27 cellular contexts compared by ENCODE assay signal in genomic region chr7:116702046-116702445, GRCh38. TPM values are rescaled to one million over a fixed set of nuclear protein-coding genes. Genes with fewer than 3 reads are reported as not detected.
A peak's percentile ranks its signal among the peaks of the same experiment; 100 is the strongest.
DNase-seq lines count a peak whose midpoint lies in the region; ATAC-seq and TF ChIP-seq lines count a peak whose summit lies in the region.
"Had no signal": no experiment of that assay in that cellular context is flagged by ENCODE, and none has a peak within 500 bp of the region (broad histone marks: within the 10 kb centered on the region; RNA-seq: fewer than 3 reads in every experiment).

No MANE protein-coding gene starts in this region.

- no peak overlapping the region for H2AFZ ChIP-seq in HCT116 (ENCODE audit: low read depth, low read length, poor library complexity, severe bottlenecking)

- H3K9ac ChIP-seq in HCT116 (ENCODE audit: low read length): no peak overlapping the region
- H3K9ac ChIP-seq: KMS-11 had no signal

- intact Hi-C loops in HCT116 (cut with micrococcal nuclease) (no loop called here), gastrocnemius medialis (cut with DNase I; ENCODE audit: low total_unique reads) (no loop called here)
- intact Hi-C loops in activated T-helper 2 cell treated with anti-CD3 and anti-CD28 coated beads, Interferon-gamma antibody, Interleukin-2, Interleukin-4, amounts not matched to agents 10 μg/mL and 5 μg/mL and 100 μg/mL, durations not matched to agents 14 hours and 24 hours and 36 hours (cut with micrococcal nuclease): no loop called here
- intact Hi-C loops in activated CD8-positive, alpha-beta T cell treated with anti-CD3 and anti-CD28 coated beads for 36 hours (cut with micrococcal nuclease): no loop called here

- peaks cover 94 to 100% of the 10 kb centered on the region in 2 experiments for H3K4me1 ChIP-seq in HCT116 (ENCODE audit: control insufficient read depth in 1 of 2, insufficient read depth in 2 of 2, low read length in 2 of 2)
- H3K4me1 ChIP-seq in RWPE2 (ENCODE audit: insufficient read depth, poor library complexity, severe bottlenecking): peaks cover 63% of the 10 kb centered on the region
- H3K4me1 ChIP-seq in gastrocnemius medialis: peaks cover 66 to 89% of the 10 kb centered on the region in 2 donors
- H3K4me1 ChIP-seq: gastroesophageal sphincter had no signal

- H3K4me3 ChIP-seq in HCT116 (replicated peaks in 1 of 2; ENCODE audit: low read depth in 1 of 2, low read length in 2 of 2) (no peak overlapping the region), RWPE2 (ENCODE audit: severe bottlenecking) (no peak overlapping the region), epithelial cell of esophagus (ENCODE audit: low read length) (no peak overlapping the region), gastrocnemius medialis (no peak overlapping the region)
- H3K4me3 ChIP-seq: gastroesophageal sphincter, thoracic aorta had no signal

- H3K36me3 Mint-ChIP-seq in activated T-helper 2 cell treated with anti-CD3 and anti-CD28 coated beads, Interferon-gamma antibody, Interleukin-2, Interleukin-4, amounts not matched to agents 10 μg/mL and 5 μg/mL and 100 μg/mL, durations not matched to agents 14 hours and 24 hours and 36 hours (ENCODE audit: low read depth): no peaks in the 10 kb centered on the region
- no peaks in the 10 kb centered on the region for H3K36me3 Mint-ChIP-seq in activated CD8-positive, alpha-beta T cell treated with anti-CD3 and anti-CD28 coated beads for 36 hours (ENCODE audit: low read depth)
- H3K36me3 Mint-ChIP-seq: activated naive CD8-positive, alpha-beta T cell; CD8-positive, alpha-beta memory T cell had no signal

- RAD21 ChIA-PET in HCT116 (lab: Charles Lee; ENCODE audit: low non-redundant PET in 1 of 2, low total read pairs in 2 of 2, uncharacterized antibody in 2 of 2, unreplicated experiment in 2 of 2): no interaction called here

- CTCF ChIA-PET in HCT116 (lab: Charles Lee): no interaction called here
- CTCF ChIA-PET in activated CD8-positive, alpha-beta T cell treated with anti-CD3 and anti-CD28 coated beads for 36 hours (lab: Charles Lee): no interaction called here

- TF ChIP-seq POLR2A in HCT116 (IDR thresholded peaks at IDR 0.05; ENCODE audit: borderline replicate concordance, extremely low read depth, insufficient read depth, insufficient read length) (no peak), gastrocnemius medialis (IDR thresholded peaks at IDR 0.05) (no peak)

- H3K9me2 ChIP-seq in HCT116 (ENCODE audit: insufficient read depth): no peaks in the 10 kb centered on the region

- no peaks in the 10 kb centered on the region for H3K27me3 ChIP-seq in HCT116 (ENCODE audit: insufficient read depth, low read length)
- no peaks in the 10 kb centered on the region for H3K27me3 ChIP-seq in RWPE2 (ENCODE audit: insufficient read depth, poor library complexity, severe bottlenecking)
- H3K27me3 ChIP-seq in gastrocnemius medialis: no peaks in the 10 kb centered on the region
- H3K27me3 ChIP-seq: gastroesophageal sphincter had no signal

- H3K36me3 ChIP-seq in HCT116 (ENCODE audit: control insufficient read depth in 1 of 2, insufficient read depth in 2 of 2, low read length in 2 of 2) (peaks cover 7 to 37% of the 10 kb centered on the region in 2 experiments; a peak in 3 of 4 replicates), RWPE2 (ENCODE audit: low read depth) (peaks cover 83% of the 10 kb centered on the region), gastrocnemius medialis (no peaks in the 10 kb centered on the region)
- H3K36me3 ChIP-seq: gastroesophageal sphincter, thoracic aorta had no signal

- H3K9me3 ChIP-seq in HCT116 (ENCODE audit: control insufficient read depth in 1 of 2, insufficient read depth in 1 of 2, low read depth in 1 of 2, low read length in 2 of 2) (no peaks in the 10 kb centered on the region), RWPE2 (ENCODE audit: severe bottlenecking) (no peaks in the 10 kb centered on the region), gastrocnemius medialis (no peaks in the 10 kb centered on the region)
- H3K9me3 ChIP-seq: gastroesophageal sphincter, thoracic aorta had no signal

- no peak overlapping the region for H3K4me3 Mint-ChIP-seq in activated T-helper 2 cell treated with anti-CD3 and anti-CD28 coated beads, Interferon-gamma antibody, Interleukin-2, Interleukin-4, amounts not matched to agents 10 μg/mL and 5 μg/mL and 100 μg/mL, durations not matched to agents 14 hours and 24 hours and 36 hours (ENCODE audit: low read depth)
- no peak overlapping the region for H3K4me3 Mint-ChIP-seq in activated CD8-positive, alpha-beta T cell treated with anti-CD3 and anti-CD28 coated beads for 36 hours
- H3K4me3 Mint-ChIP-seq: activated CD4-positive, alpha-beta T cell treated with anti-CD3 and anti-CD28 coated beads for 36 hours; activated naive CD8-positive, alpha-beta T cell; CD8-positive, alpha-beta memory T cell; central memory CD8-positive, alpha-beta T cell; nephron progenitor cell; stimulated activated naive CD8-positive, alpha-beta T cell treated with anti-CD3 and anti-CD28 coated beads, Interleukin-15, Interleukin-2, amounts not matched to agents 100 ng/mL and 50 ng/mL, for 24 hours had no signal

- peak overlapping the region; percentile 77 for H3K4me2 ChIP-seq in HCT116 (ENCODE audit: low read length)
- H3K4me2 ChIP-seq: KMS-11 had no signal

- DNase-seq in HCT116 (ENCODE audit: low read depth, low spot score) (no peak), RWPE2 (ENCODE audit: low spot score) (no peak), epithelial cell of esophagus (ENCODE audit: low read depth) (peak; percentile 81), gastrocnemius medialis (no peak), NCI-H1436 treated with DMSO at 0.1 percent for 48 hours (lab: John Stamatoyannopoulos, UW) (no peak), dedifferentiated amniotic fluid mesenchymal stem cell (ENCODE audit: extremely low spot score) (no peak)
- no peak for DNase-seq in activated T-helper 2 cell treated with anti-CD3 and anti-CD28 coated beads, Interferon-gamma antibody, Interleukin-2, Interleukin-4, amounts not matched to agents 10 μg/mL and 5 μg/mL and 100 μg/mL, durations not matched to agents 14 hours and 24 hours and 36 hours (ENCODE audit: low spot score)
- no peak for DNase-seq in activated CD8-positive, alpha-beta T cell treated with anti-CD3 and anti-CD28 coated beads for 36 hours
- DNase-seq: activated CD4-positive, alpha-beta T cell treated with anti-CD3 and anti-CD28 coated beads for 36 hours; CD8-positive, alpha-beta memory T cell; EL; left cardiac atrium; NCI-H1436; NCI-H2081 treated with DMSO at 0.1 percent for 48 hours; NCI-H446; NCI-H774; nephron progenitor cell; stimulated activated CD4-positive, alpha-beta T cell treated with anti-CD3 and anti-CD28 coated beads, Interleukin-1b, Interleukin-23, amount 100 ng/mL, for 48 hours; T1000 had no signal

- peaks cover 100% of the 10 kb centered on the region for H3K79me2 ChIP-seq in HCT116 (ENCODE audit: insufficient read depth, low read length)

- peaks cover 10% of the 10 kb centered on the region for H3K27me3 Mint-ChIP-seq in activated T-helper 2 cell treated with anti-CD3 and anti-CD28 coated beads, Interferon-gamma antibody, Interleukin-2, Interleukin-4, amounts not matched to agents 10 μg/mL and 5 μg/mL and 100 μg/mL, durations not matched to agents 14 hours and 24 hours and 36 hours (ENCODE audit: low read depth)
- peaks cover 3% of the 10 kb centered on the region for H3K27me3 Mint-ChIP-seq in activated CD8-positive, alpha-beta T cell treated with anti-CD3 and anti-CD28 coated beads for 36 hours

- H3K27ac ChIP-seq in HCT116 (ENCODE audit: low read depth, low read length) (peak overlapping the region; percentile 91), RWPE2 (ENCODE audit: poor library complexity, severe bottlenecking) (peak overlapping the region; percentile 92), gastrocnemius medialis (peak overlapping the region; percentile 61 to 73 (median 71))
- H3K27ac ChIP-seq: gastroesophageal sphincter, HL-60, KMS-11, thoracic aorta, VCaP had no signal

- H4K20me1 ChIP-seq in HCT116 (ENCODE audit: insufficient read depth): no peaks in the 10 kb centered on the region

- no peak for TF ChIP-seq RAD21 in HCT116 (IDR thresholded peaks at IDR 0.05; ENCODE audit: low read depth)

- in situ Hi-C loops in gastrocnemius medialis (cut with MboI; ENCODE audit: low sequenced_read_pairs in 4 of 4): no loop called here

- no peaks in the 10 kb centered on the region for H3K9me3 Mint-ChIP-seq in activated T-helper 2 cell treated with anti-CD3 and anti-CD28 coated beads, Interferon-gamma antibody, Interleukin-2, Interleukin-4, amounts not matched to agents 10 μg/mL and 5 μg/mL and 100 μg/mL, durations not matched to agents 14 hours and 24 hours and 36 hours
- H3K9me3 Mint-ChIP-seq in activated CD8-positive, alpha-beta T cell treated with anti-CD3 and anti-CD28 coated beads for 36 hours: no peaks in the 10 kb centered on the region
- H3K9me3 Mint-ChIP-seq: CD8-positive, alpha-beta memory T cell; central memory CD8-positive, alpha-beta T cell; nephron progenitor cell; stimulated activated naive CD8-positive, alpha-beta T cell treated with anti-CD3 and anti-CD28 coated beads, Interleukin-15, Interleukin-2, amounts not matched to agents 100 ng/mL and 50 ng/mL, for 24 hours had no signal

- no peak overlapping the region for H3K27ac Mint-ChIP-seq in activated T-helper 2 cell treated with anti-CD3 and anti-CD28 coated beads, Interferon-gamma antibody, Interleukin-2, Interleukin-4, amounts not matched to agents 10 μg/mL and 5 μg/mL and 100 μg/mL, durations not matched to agents 14 hours and 24 hours and 36 hours
- no peak overlapping the region for H3K27ac Mint-ChIP-seq in activated CD8-positive, alpha-beta T cell treated with anti-CD3 and anti-CD28 coated beads for 36 hours
- H3K27ac Mint-ChIP-seq: activated CD4-positive, alpha-beta T cell treated with anti-CD3 and anti-CD28 coated beads for 36 hours; activated naive CD8-positive, alpha-beta T cell; CD8-positive, alpha-beta memory T cell; nephron progenitor cell; stimulated activated naive CD8-positive, alpha-beta T cell treated with anti-CD3 and anti-CD28 coated beads, Interleukin-15, Interleukin-2, amounts not matched to agents 100 ng/mL and 50 ng/mL, for 24 hours had no signal

- POLR2A ChIA-PET in HCT116 (lab: Charles Lee): interaction anchor here (1.6 kb wide), 1 partner anchor 9 kb away, joined by 4 read pairs; no protein-coding TSS in a partner anchor
- POLR2A ChIA-PET in activated CD8-positive, alpha-beta T cell treated with anti-CD3 and anti-CD28 coated beads for 36 hours (lab: Charles Lee): no interaction called here

- no TSS peak for BruUV-seq in HCT116 (replicated peaks; lab: Mats Ljungman, UMichigan)

- ATAC-seq in HCT116 (peak; percentile 6; the same call in 1 of the 2 replicates), RWPE2 (ENCODE audit: low read depth) (peak; percentile 77), gastrocnemius medialis (no peak)
- ATAC-seq in activated CD8-positive, alpha-beta T cell treated with anti-CD3 and anti-CD28 coated beads for 36 hours: no peak
- ATAC-seq: activated CD4-positive, alpha-beta T cell treated with anti-CD3 and anti-CD28 coated beads for 36 hours; gastroesophageal sphincter; left cardiac atrium had no signal

- TF ChIP-seq CTCF in HCT116 (IDR thresholded peaks at IDR 0.05 in 2 of 3, conservative IDR thresholded peaks at IDR 0.05 in 1 of 3; ENCODE audit: borderline replicate concordance in 1 of 3, insufficient read depth in 1 of 3, low read depth in 2 of 3, low read length in 2 of 3): no peak
- TF ChIP-seq CTCF in RWPE2 (IDR thresholded peaks at IDR 0.05; ENCODE audit: poor library complexity, severe bottlenecking): no peak
- TF ChIP-seq CTCF in epithelial cell of esophagus (IDR thresholded peaks at IDR 0.05; ENCODE audit: insufficient read depth, low read depth, low read length, missing control alignments): no peak
- TF ChIP-seq CTCF in gastrocnemius medialis (IDR thresholded peaks at IDR 0.05 in 4 of 5, conservative IDR thresholded peaks at IDR 0.05 in 1 of 5): no peak
- no peak for TF ChIP-seq CTCF in activated CD8-positive, alpha-beta T cell treated with anti-CD3 and anti-CD28 coated beads for 36 hours (IDR thresholded peaks at IDR 0.05)

- H3K4me1 Mint-ChIP-seq in activated T-helper 2 cell treated with anti-CD3 and anti-CD28 coated beads, Interferon-gamma antibody, Interleukin-2, Interleukin-4, amounts not matched to agents 10 μg/mL and 5 μg/mL and 100 μg/mL, durations not matched to agents 14 hours and 24 hours and 36 hours (ENCODE audit: low read depth): no peaks in the 10 kb centered on the region
- no peaks in the 10 kb centered on the region for H3K4me1 Mint-ChIP-seq in activated CD8-positive, alpha-beta T cell treated with anti-CD3 and anti-CD28 coated beads for 36 hours (ENCODE audit: low read depth)
- H3K4me1 Mint-ChIP-seq: activated CD4-positive, alpha-beta T cell treated with anti-CD3 and anti-CD28 coated beads for 36 hours; CD8-positive, alpha-beta memory T cell; central memory CD8-positive, alpha-beta T cell had no signal

RNA-seq across cellular contexts. Expression of gene MET, which starts 30.1 kb away (rescaled TPM):
- total RNA-seq in HCT116 (2021; ENCODE audit: unreplicated experiment) (200 TPM), gastrocnemius medialis (10 to 100 TPM; 15.9 to 36.8 (median 28.7) TPM)
- 71.3 and 91.7 TPM in 2 replicates for polyA plus RNA-seq in HCT116 (2012)
- 1.5 TPM in 2 replicates for total RNA-seq in activated T-helper 2 cell treated with anti-CD3 and anti-CD28 coated beads, Interferon-gamma antibody, Interleukin-2, Interleukin-4, amounts not matched to agents 10 μg/mL and 5 μg/mL and 100 μg/mL, durations not matched to agents 14 hours and 24 hours and 36 hours
- total RNA-seq in activated CD8-positive, alpha-beta T cell treated with anti-CD3 and anti-CD28 coated beads for 36 hours: under 1 TPM; 0.16 to 0.27 TPM
- polyA plus RNA-seq: CD8-positive, alpha-beta memory T cell had no signal

Comparison
In these comparisons a context has a peak if more than half of its experiments do, and no peak if none do; other contexts are left out.
1. ATAC-seq: peak in HCT116 (single experiment) and RWPE2 (single experiment); none in gastrocnemius medialis (0 of 2) and activated CD8-positive, alpha-beta T cell treated with anti-CD3 and anti-CD28 coated beads for 36 hours (single experiment).
2. Peak in every context shown above with its lines, with median percentiles within 50 percentile points of each other: H3K27ac ChIP-seq.